Comparison of ENCODE assay signal across 8 cellular contexts in genomic region chr1:154878371-154879355, GRCh38. TPM values are rescaled to one million over a fixed set of nuclear protein-coding genes. Genes with fewer than 3 reads are reported as not detected.
DNase-seq lines count a peak whose midpoint lies in the region; ATAC-seq and TF ChIP-seq lines count a peak whose summit lies in the region.

No MANE protein-coding gene starts in this region.

- no peaks in the 10 kb centered on the region for H3K27me3 Mint-ChIP-seq in CD8-positive, alpha-beta T cell (ENCODE audit: low read depth)
- H3K27me3 Mint-ChIP-seq in HFFc6 (ENCODE audit: insufficient read depth): peaks cover 57% of the 10 kb centered on the region

- H3K4me3 Mint-ChIP-seq in CD8-positive, alpha-beta T cell: no peak overlapping the region
- no peak overlapping the region for H3K4me3 Mint-ChIP-seq in HFFc6

- H3K4me1 Mint-ChIP-seq in CD8-positive, alpha-beta T cell (ENCODE audit: low read depth): no peaks in the 10 kb centered on the region
- peaks cover 22% of the 10 kb centered on the region for H3K4me1 Mint-ChIP-seq in HFFc6 (ENCODE audit: low read depth)

- no peak overlapping the region for H3K27ac Mint-ChIP-seq in CD8-positive, alpha-beta T cell
- no peak overlapping the region for H3K27ac Mint-ChIP-seq in HFFc6

- CTCF ChIA-PET in CD8-positive, alpha-beta T cell (lab: Charles Lee): interaction anchor here (0.7 to 2.7 kb wide), 36 partner anchors 12 to 400 kb away, joined by 3 to 51 read pairs (median 4); no protein-coding TSS in a partner anchor

- no peak overlapping the region for H3K27ac ChIP-seq in CD8-positive, alpha-beta T cell (ENCODE audit: low read depth, low read length)

- ATAC-seq in CD8-positive, alpha-beta T cell: peak; percentile 97
- no peak for ATAC-seq in GM21447 (IDR thresholded peaks at IDR 0.05; ENCODE audit: unreplicated experiment)

- no peaks in the 10 kb centered on the region for H3K9me3 Mint-ChIP-seq in CD8-positive, alpha-beta T cell
- no peaks in the 10 kb centered on the region for H3K9me3 Mint-ChIP-seq in HFFc6

- DNase-seq in CD8-positive, alpha-beta T cell: peak; percentile 49 to 84 (median 67)
- DNase-seq in HFFc6: peak; percentile 52
- peak; percentile 91 for DNase-seq in NCI-H2227 (lab: John Stamatoyannopoulos, UW; ENCODE audit: unreplicated experiment)
- peak; percentile 37 to 53 (median 48) for DNase-seq in activated CD4-positive, CD25-positive, alpha-beta regulatory T cell (lab: John Stamatoyannopoulos, UW)
- DNase-seq in cardiac fibroblast (ENCODE audit: low read depth in 2 of 2): peak; percentile 74 to 80
- DNase-seq in kidney glomerular epithelial cell (lab: John Stamatoyannopoulos, UW): peak; percentile 47
- peak; percentile 58 for DNase-seq in stimulated activated CD4-positive, alpha-beta T cell treated with anti-CD3 and anti-CD28 coated beads, Interleukin-2, amount 100 ng/mL, for 4 hours (ENCODE audit: low read depth)

- H3K36me3 Mint-ChIP-seq in CD8-positive, alpha-beta T cell: no peaks in the 10 kb centered on the region
- no peaks in the 10 kb centered on the region for H3K36me3 Mint-ChIP-seq in HFFc6 (ENCODE audit: low read depth)

- POLR2A ChIA-PET in CD8-positive, alpha-beta T cell (lab: Charles Lee): interaction anchor here (0.5 to 1.0 kb wide), 2 partner anchors 94 to 209 kb away, joined by 3 to 4 read pairs; no protein-coding TSS in a partner anchor

- H3K4me1 ChIP-seq in CD8-positive, alpha-beta T cell (ENCODE audit: insufficient read depth, low read length): no peaks in the 10 kb centered on the region

- intact Hi-C loops in CD8-positive, alpha-beta T cell (cut with DNase I, micrococcal nuclease): loop anchor here (1.0 kb wide), 6 partner anchors 106 to 398 kb away; no protein-coding TSS in a partner anchor

- no peaks in the 10 kb centered on the region for H3K36me3 ChIP-seq in CD8-positive, alpha-beta T cell (ENCODE audit: insufficient read depth, low read length)

- H3K4me3 ChIP-seq in CD8-positive, alpha-beta T cell (ENCODE audit: low read depth, low read length): no peak overlapping the region
- no peak overlapping the region for H3K4me3 ChIP-seq in cardiac fibroblast (replicated peaks in 1 of 2; ENCODE audit: low read depth in 2 of 2, low read length in 2 of 2)

- TF ChIP-seq CTCF in CD8-positive, alpha-beta T cell (IDR thresholded peaks at IDR 0.05): peak; percentile 65
- peak; percentile 92 for TF ChIP-seq CTCF in HFFc6 (IDR thresholded peaks at IDR 0.05)
- peak; percentile 83 for TF ChIP-seq CTCF in cardiac fibroblast (IDR thresholded peaks at IDR 0.05; ENCODE audit: low read depth, low read length)

- H3K27me3 ChIP-seq in CD8-positive, alpha-beta T cell (ENCODE audit: insufficient read depth, low read length): no peaks in the 10 kb centered on the region

- no peaks in the 10 kb centered on the region for H3K9me3 ChIP-seq in CD8-positive, alpha-beta T cell (ENCODE audit: low read length)

RNA-seq across cellular contexts. Expression of gene KCNN3, which starts 8.6 kb away (rescaled TPM):
- under 1 TPM in 1 of 2 experiments, not detected in 1; 0.03 TPM for total RNA-seq in CD8-positive, alpha-beta T cell
- not detected for total RNA-seq in HFFc6 (2021; fragmentation: NEBNext Ultra II Directional; extraction: Animal tissue kit (Norgen Biotek cat#: 25700))

RNA-seq across cellular contexts. Expression of gene PMVK, which starts 57.9 kb away (rescaled TPM):
- total RNA-seq in CD8-positive, alpha-beta T cell: 1 to 10 TPM; 6.7 to 7.3 TPM
- 10 to 100 TPM; 29.1 to 33.4 (median 32.5) TPM for total RNA-seq in HFFc6 (2021; fragmentation: NEBNext Ultra II Directional; extraction: Animal tissue kit (Norgen Biotek cat#: 25700))
